In genomic region chr1:161117681-161118581, GRCh38 we compare ENCODE assay signal across 8 cellular contexts. TPM values are rescaled to one million over a fixed set of nuclear protein-coding genes. Genes with fewer than 3 reads are reported as not detected.
DNase-seq lines count a peak whose midpoint lies in the region; ATAC-seq and TF ChIP-seq lines count a peak whose summit lies in the region.

Gene NIT1, plus strand, starts transcription at chr1:161118105. Its CDS starts 72 bp downstream, at chr1:161118177.
Gene PFDN2, minus strand, starts transcription at chr1:161118037. Its CDS starts 11 bp downstream, at chr1:161118026.

- peak; percentile 76 for DNase-seq in GM19240 (ENCODE audit: insufficient read length, low spot score)
- DNase-seq in NCI-H526 treated with DMSO at 0.1 percent for 48 hours (lab: John Stamatoyannopoulos, UW): peak; percentile 88
- DNase-seq in activated CD4-positive, alpha-beta T cell treated with anti-CD3 and anti-CD28 coated beads, Interleukin-2, amount 50 U/mL, for 4 hours: peak; percentile 79 to 81
- peak; percentile 91 for DNase-seq in dermis blood vessel endothelial cell
- peak; percentile 90 to 96 for DNase-seq in left lung
- peak; percentile 78 for DNase-seq in stimulated activated CD4-positive, alpha-beta T cell treated with anti-CD3 and anti-CD28 coated beads, Interleukin-2, amount 100 ng/mL, for 4 hours (ENCODE audit: low read depth)

- H3K27me3 ChIP-seq in BLaER1 treated with 17β-estradiol and CSF1 and Interleukin-3, amounts not matched to agents 10 nM and 100 nM: no peaks in the 10 kb centered on the region
- H3K27me3 ChIP-seq in left lung: no peaks in the 10 kb centered on the region

- peak; percentile 56 for ATAC-seq in HG03457 (IDR thresholded peaks at IDR 0.05; ENCODE audit: unreplicated experiment)
- peak; percentile 94 for ATAC-seq in left lung

- peak within 1 kb of the TSS; percentile 85 to 95 (median 91) for H3K9ac ChIP-seq in BLaER1 treated with 17β-estradiol and CSF1 and Interleukin-3, amounts not matched to agents 10 nM and 100 nM

- H3K4me3 ChIP-seq in BLaER1 treated with 17β-estradiol and CSF1 and Interleukin-3, amounts not matched to agents 10 nM and 100 nM: peak within 1 kb of the TSS; percentile 84 to 100 (median 98)
- H3K4me3 ChIP-seq in left lung: peak within 1 kb of the TSS; percentile 92 to 98

- peaks cover 34 to 54% (median 44%) of the 10 kb centered on the region in 11 experiments; a peak in 21 of 22 replicates for H4K20me1 ChIP-seq in BLaER1 treated with 17β-estradiol and CSF1 and Interleukin-3, amounts not matched to agents 10 nM and 100 nM

- peak within 1 kb of the TSS; percentile 81 to 99 (median 93) for H3K4me2 ChIP-seq in BLaER1 treated with 17β-estradiol and CSF1 and Interleukin-3, amounts not matched to agents 10 nM and 100 nM

- no peaks in the 10 kb centered on the region for H3K9me3 ChIP-seq in BLaER1 treated with 17β-estradiol and CSF1 and Interleukin-3, amounts not matched to agents 10 nM and 100 nM (replicated peaks in 1 of 11)
- H3K9me3 ChIP-seq in left lung: no peaks in the 10 kb centered on the region

- peaks cover 26 to 71% (median 61%) of the 10 kb centered on the region in 11 experiments for H3K36me3 ChIP-seq in BLaER1 treated with 17β-estradiol and CSF1 and Interleukin-3, amounts not matched to agents 10 nM and 100 nM
- H3K36me3 ChIP-seq in left lung: peaks cover 0 to 32% of the 10 kb centered on the region in 2 donors

- no peak for TF ChIP-seq CTCF in left lung (IDR thresholded peaks at IDR 0.05)

- intact Hi-C loops in left lung (cut with DNase I): no loop called here

- H3K4me1 ChIP-seq in BLaER1 treated with 17β-estradiol and CSF1 and Interleukin-3, amounts not matched to agents 10 nM and 100 nM: peaks cover 50 to 88% (median 83%) of the 10 kb centered on the region in 10 experiments
- H3K4me1 ChIP-seq in left lung: peaks cover 26 to 90% of the 10 kb centered on the region in 2 donors

- peak within 1 kb of the TSS; percentile 79 to 93 (median 88) for H3K27ac ChIP-seq in BLaER1 treated with 17β-estradiol and CSF1 and Interleukin-3, amounts not matched to agents 10 nM and 100 nM
- peak within 1 kb of the TSS; percentile 90 to 91 for H3K27ac ChIP-seq in left lung

RNA-seq across cellular contexts. Expression of gene NIT1, which starts in this region (rescaled TPM):
- total RNA-seq in dermis blood vessel endothelial cell (11.6 and 17.5 TPM in 2 replicates), left lung (10 to 100 TPM; 38.7 to 40.2 TPM)

RNA-seq across cellular contexts. Expression of gene PFDN2, which starts in this region (rescaled TPM):
- total RNA-seq in dermis blood vessel endothelial cell (30.2 and 42.7 TPM in 2 replicates), left lung (10 to 100 TPM; 42.5 to 47.9 TPM)

Comparison
In these comparisons a context has a peak if more than half of its experiments do, and no peak if none do; other contexts are left out.
1. Peak in every context shown above with its lines: DNase-seq, ATAC-seq, H3K4me3 ChIP-seq and H3K27ac ChIP-seq.